Comparison of ENCODE assay signal across 12 cellular contexts in genomic region chr15:96343529-96344072, GRCh38. TPM values are rescaled to one million over a fixed set of nuclear protein-coding genes. Genes with fewer than 3 reads are reported as not detected.
A peak's percentile ranks its signal among the peaks of the same experiment; 100 is the strongest.
DNase-seq lines count a peak whose midpoint lies in the region; ATAC-seq, FAIRE-seq and TF ChIP-seq lines count a peak whose summit lies in the region.
"Had no signal": no experiment of that assay in that cellular context is flagged by ENCODE, and none has a peak within 500 bp of the region (broad histone marks: within the 10 kb centered on the region; RNA-seq: fewer than 3 reads in every experiment).

No MANE protein-coding gene starts in this region.

- H3K27me3 ChIP-seq in mucosa of rectum (ENCODE audit: control insufficient read depth in 2 of 2, insufficient read depth in 2 of 2, low read length in 2 of 2): no peaks in the 10 kb centered on the region
- peaks cover 91% of the 10 kb centered on the region for H3K27me3 ChIP-seq in thymus (ENCODE audit: control insufficient read depth, insufficient read depth)

- H3K4me1 ChIP-seq in mucosa of rectum (ENCODE audit: control insufficient read depth in 2 of 2, insufficient read depth in 2 of 2, low read length in 2 of 2) (peaks cover 7 to 34% of the 10 kb centered on the region in 2 donors), thymus (ENCODE audit: control insufficient read depth, insufficient read depth, low read length) (no peaks in the 10 kb centered on the region)

- no peaks in the 10 kb centered on the region for H3K9me3 Mint-ChIP-seq in activated T-helper 1 cell treated with anti-CD3 and anti-CD28 coated beads, Interleukin-12 subunit alpha, Interleukin-12 subunit beta, Interleukin-2, Interleukin-4 antibody, amounts not matched to agents 30 ng/mL and 10 ng/mL and 1 ng/mL, durations not matched to agents 14 hours and 24 hours and 36 hours
- no peaks in the 10 kb centered on the region for H3K9me3 Mint-ChIP-seq in endothelial cell (ENCODE audit: unreplicated experiment)

- intact Hi-C loops in activated T-helper 1 cell treated with anti-CD3 and anti-CD28 coated beads, Interleukin-12 subunit alpha, Interleukin-12 subunit beta, Interleukin-2, Interleukin-4 antibody, amounts not matched to agents 30 ng/mL and 10 ng/mL and 1 ng/mL, durations not matched to agents 14 hours and 24 hours and 36 hours (cut with micrococcal nuclease): loop anchor here (2.0 kb wide), 1 partner anchor 17 kb away; no protein-coding TSS in a partner anchor

- WGBS in thymus: 14% methylated on average over 29 of the region's 29 CpGs

- H3K4me1 Mint-ChIP-seq in activated T-helper 1 cell treated with anti-CD3 and anti-CD28 coated beads, Interleukin-12 subunit alpha, Interleukin-12 subunit beta, Interleukin-2, Interleukin-4 antibody, amounts not matched to agents 30 ng/mL and 10 ng/mL and 1 ng/mL, durations not matched to agents 14 hours and 24 hours and 36 hours (ENCODE audit: low read depth): no peaks in the 10 kb centered on the region
- H3K4me1 Mint-ChIP-seq in endothelial cell (ENCODE audit: unreplicated experiment): peaks cover 73% of the 10 kb centered on the region

- no peak for DNase-seq in activated T-helper 1 cell treated with anti-CD3 and anti-CD28 coated beads, Interleukin-12 subunit alpha, Interleukin-12 subunit beta, Interleukin-2, Interleukin-4 antibody, amounts not matched to agents 30 ng/mL and 10 ng/mL and 1 ng/mL, durations not matched to agents 14 hours and 24 hours and 36 hours (ENCODE audit: low spot score)
- DNase-seq in endothelial cell (ENCODE audit: low spot score): no peak
- no peak for DNase-seq in H54 (ENCODE audit: insufficient read length, low spot score)
- DNase-seq in frontal cortex (ENCODE audit: low spot score in 2 of 2): no peak
- DNase-seq: activated CD8-positive, alpha-beta T cell treated with anti-CD3 and anti-CD28 coated beads, Interleukin-2, amount 10 ng/mL, durations not matched to agents 7 days and 5 days; cortex of kidney; DMS79; NCI-H2081 treated with DMSO at 0.1 percent for 48 hours; SHP77 had no signal

- ATAC-seq in HG03432 (IDR thresholded peaks at IDR 0.05; ENCODE audit: unreplicated experiment): no peak
- ATAC-seq: activated CD8-positive, alpha-beta T cell treated with anti-CD3 and anti-CD28 coated beads, Interleukin-2, amount 10 ng/mL, durations not matched to agents 7 days and 5 days had no signal

- H3K36me3 ChIP-seq in mucosa of rectum (ENCODE audit: control insufficient read depth in 2 of 2, insufficient read depth in 2 of 2, low read length in 2 of 2) (no peaks in the 10 kb centered on the region), thymus (ENCODE audit: control insufficient read depth, insufficient read depth) (no peaks in the 10 kb centered on the region)

- FAIRE-seq in H54 (lab: Jason Lieb, UNC) (no peak), frontal cortex (lab: Jason Lieb, UNC) (no peak)

- H3K27ac Mint-ChIP-seq in activated T-helper 1 cell treated with anti-CD3 and anti-CD28 coated beads, Interleukin-12 subunit alpha, Interleukin-12 subunit beta, Interleukin-2, Interleukin-4 antibody, amounts not matched to agents 30 ng/mL and 10 ng/mL and 1 ng/mL, durations not matched to agents 14 hours and 24 hours and 36 hours: peak overlapping the region; percentile 29
- H3K27ac Mint-ChIP-seq in endothelial cell (ENCODE audit: unreplicated experiment): no peak overlapping the region

- H3K4me3 Mint-ChIP-seq in activated T-helper 1 cell treated with anti-CD3 and anti-CD28 coated beads, Interleukin-12 subunit alpha, Interleukin-12 subunit beta, Interleukin-2, Interleukin-4 antibody, amounts not matched to agents 30 ng/mL and 10 ng/mL and 1 ng/mL, durations not matched to agents 14 hours and 24 hours and 36 hours: no peak overlapping the region
- peak overlapping the region; percentile 85 for H3K4me3 Mint-ChIP-seq in endothelial cell (ENCODE audit: unreplicated experiment)
- H3K4me3 Mint-ChIP-seq: activated CD8-positive, alpha-beta T cell treated with anti-CD3 and anti-CD28 coated beads, Interleukin-2, amount 10 ng/mL, durations not matched to agents 7 days and 5 days had no signal

- no peak overlapping the region for H3K4me3 ChIP-seq in mucosa of rectum (ENCODE audit: low read length in 2 of 2)
- no peak overlapping the region for H3K4me3 ChIP-seq in thymus (ENCODE audit: low read length)

- peak overlapping the region; percentile 69 to 72 for H3K27ac ChIP-seq in mucosa of rectum (ENCODE audit: low read depth in 2 of 2, low read length in 2 of 2)
- H3K27ac ChIP-seq in thymus (ENCODE audit: low read depth): peak overlapping the region; percentile 18

- no peak for TF ChIP-seq CTCF in endothelial cell (IDR thresholded peaks at IDR 0.05; ENCODE audit: unreplicated experiment)

- H3K9me3 ChIP-seq in mucosa of rectum (ENCODE audit: control insufficient read depth in 2 of 2, low read length in 2 of 2) (no peaks in the 10 kb centered on the region), thymus (ENCODE audit: control insufficient read depth) (peaks cover 2% of the 10 kb centered on the region)

- peaks cover 3% of the 10 kb centered on the region for H3K36me3 Mint-ChIP-seq in activated T-helper 1 cell treated with anti-CD3 and anti-CD28 coated beads, Interleukin-12 subunit alpha, Interleukin-12 subunit beta, Interleukin-2, Interleukin-4 antibody, amounts not matched to agents 30 ng/mL and 10 ng/mL and 1 ng/mL, durations not matched to agents 14 hours and 24 hours and 36 hours (ENCODE audit: low read depth)
- H3K36me3 Mint-ChIP-seq in endothelial cell (ENCODE audit: low read depth, unreplicated experiment): peaks cover 7% of the 10 kb centered on the region

- peak overlapping the region in 1 of 2 donors; percentile 44 for H3K9ac ChIP-seq in mucosa of rectum (ENCODE audit: low read depth in 1 of 2, low read length in 2 of 2)

- TF ChIP-seq POLR2A in H54 (IDR thresholded peaks at IDR 0.05; ENCODE audit: low read depth, low read length): no peak

- H3K27me3 Mint-ChIP-seq in activated T-helper 1 cell treated with anti-CD3 and anti-CD28 coated beads, Interleukin-12 subunit alpha, Interleukin-12 subunit beta, Interleukin-2, Interleukin-4 antibody, amounts not matched to agents 30 ng/mL and 10 ng/mL and 1 ng/mL, durations not matched to agents 14 hours and 24 hours and 36 hours (ENCODE audit: insufficient read depth): peaks cover 87% of the 10 kb centered on the region
- peaks cover 47% of the 10 kb centered on the region for H3K27me3 Mint-ChIP-seq in endothelial cell (ENCODE audit: unreplicated experiment)

RNA-seq across cellular contexts. Expression of gene NR2F2, which starts 13.1 kb away (rescaled TPM):
- total RNA-seq in activated T-helper 1 cell treated with anti-CD3 and anti-CD28 coated beads, Interleukin-12 subunit alpha, Interleukin-12 subunit beta, Interleukin-2, Interleukin-4 antibody, amounts not matched to agents 30 ng/mL and 10 ng/mL and 1 ng/mL, durations not matched to agents 14 hours and 24 hours and 36 hours: not detected in 2 replicates
- total RNA-seq in endothelial cell (ENCODE audit: unreplicated experiment): 15.9 TPM
- 11.9 TPM for polyA plus RNA-seq in thymus
- 4.9 TPM for total RNA-seq in frontal cortex
- total RNA-seq: activated CD8-positive, alpha-beta T cell treated with anti-CD3 and anti-CD28 coated beads, Interleukin-2, amount 10 ng/mL, durations not matched to agents 7 days and 5 days had no signal
